In the genomic region with DNA sequence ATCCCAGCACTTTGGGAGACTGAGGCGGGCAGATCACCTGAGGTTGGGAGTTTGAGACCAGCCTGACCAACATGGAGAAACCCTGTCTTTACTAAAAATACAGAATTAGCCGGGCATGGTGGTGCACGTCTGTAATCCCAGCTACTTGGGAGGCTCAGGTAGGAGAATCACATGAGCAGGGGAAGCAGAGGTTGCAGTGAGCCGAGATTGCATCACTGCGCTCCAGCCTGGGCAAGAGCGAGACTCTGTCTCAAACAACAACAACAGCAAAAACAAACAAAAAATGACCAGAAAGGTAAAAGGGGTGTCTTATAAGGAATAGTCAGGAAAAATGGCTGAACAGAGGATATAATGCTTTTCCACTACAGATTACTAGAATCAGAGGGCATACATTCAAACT, we compare ENCODE assay signal across 1 cellular context. TPM values are rescaled to one million over a fixed set of nuclear protein-coding genes. Genes with fewer than 3 reads are reported as not detected.
"Had no signal": no experiment of that assay in that cellular context is flagged by ENCODE, and none has a peak within 500 bp of the region (broad histone marks: within the 10 kb centered on the region; RNA-seq: fewer than 3 reads in every experiment).

No MANE protein-coding gene starts in this region.

RNA-seq across cellular contexts. Expression of a gene that starts 33.8 kb away (rescaled TPM):
- total RNA-seq: Right ventricle myocardium superior had no signal
